29 cellular contexts compared by ENCODE assay signal in genomic region chr7:37011151-37011890, GRCh38.
"Had no signal": no experiment of that assay in that cellular context is flagged by ENCODE, and none has a peak within 500 bp of the region (broad histone marks: within the 10 kb centered on the region; RNA-seq: fewer than 3 reads in every experiment).

No MANE protein-coding gene starts in this region.

- H3K4me1 ChIP-seq: SJSA1 had no signal

- H3K9me3 ChIP-seq: MG63, SJSA1, SK-N-SH had no signal

- ATAC-seq: activated CD8-positive, alpha-beta T cell treated with anti-CD3 and anti-CD28 coated beads for 36 hours; activated naive CD8-positive, alpha-beta T cell treated with anti-CD3 and anti-CD28 coated beads, Interleukin-2, amount 50 U/mL, for 24 hours; Panc1 had no signal

- DNase-seq: activated CD4-positive, alpha-beta T cell treated with anti-CD3 and anti-CD28 coated beads, Interleukin-2, amount 10 ng/mL, durations not matched to agents 24 days and 14 days; activated CD4-positive, alpha-beta T cell treated with anti-CD3 and anti-CD28 coated beads, Interleukin-2, amount 50 U/mL, for 4 hours; activated CD8-positive, alpha-beta T cell treated with anti-CD3 and anti-CD28 coated beads for 36 hours; activated effector memory CD4-positive, alpha-beta T cell treated with Interleukin-2 at 50 U/mL for 16 hours; activated naive CD4-positive, alpha-beta T cell treated with anti-CD3 and anti-CD28 coated beads, Interleukin-2, amount 10 ng/mL, durations not matched to agents 7 days and 5 days; activated naive CD8-positive, alpha-beta T cell treated with anti-CD3 and anti-CD28 coated beads, Interleukin-2, amount 50 U/mL, for 24 hours; activated T-cell treated with anti-CD3 and anti-CD28 coated beads, Interleukin-2, amount 50 U/mL, for 1 hour; anterior cingulate cortex; caudate nucleus; Kasumi-1; KG1; MG63; MV-4-11; NCI-H1092; NCI-H1436 treated with DMSO at 0.1 percent for 48 hours; NCI-H1694 treated with DMSO at 0.1 percent for 48 hours; NCI-H2029; NCI-H345; NCI-H524 treated with DMSO at 0.1 percent for 48 hours; NCI-H748 treated with DMSO at 0.1 percent for 48 hours; SHP77; SK-N-SH had no signal

- H3K27ac ChIP-seq: SJSA1 had no signal

- H3K4me2 ChIP-seq: SK-N-SH had no signal

- H3K27ac Mint-ChIP-seq: activated CD4-positive, alpha-beta T cell treated with anti-CD3 and anti-CD28 coated beads, Interleukin-2, amount 10 ng/mL, durations not matched to agents 24 days and 14 days; activated CD8-positive, alpha-beta T cell treated with anti-CD3 and anti-CD28 coated beads for 36 hours; activated naive CD4-positive, alpha-beta T cell treated with anti-CD3 and anti-CD28 coated beads, Interleukin-2, amount 10 ng/mL, durations not matched to agents 7 days and 5 days; activated naive CD8-positive, alpha-beta T cell; activated naive CD8-positive, alpha-beta T cell treated with anti-CD3 and anti-CD28 coated beads, Interleukin-2, amount 50 U/mL, for 24 hours; activated T-helper 1 cell treated with anti-CD3 and anti-CD28 coated beads, Interleukin-12 subunit alpha, Interleukin-12 subunit beta, Interleukin-2, Interleukin-4 antibody, amounts not matched to agents 30 ng/mL and 10 ng/mL and 1 ng/mL, durations not matched to agents 14 hours and 24 hours and 36 hours; T-helper 2 cell treated with Interferon-gamma antibody and Interleukin-4, amounts not matched to agents 5 μg/mL and 100 μg/mL, for 36 hours had no signal

- H3K9me3 Mint-ChIP-seq: activated CD4-positive, alpha-beta T cell treated with anti-CD3 and anti-CD28 coated beads, Interleukin-2, amount 10 ng/mL, durations not matched to agents 24 days and 14 days; activated CD8-positive, alpha-beta T cell treated with anti-CD3 and anti-CD28 coated beads for 36 hours; activated naive CD4-positive, alpha-beta T cell treated with anti-CD3 and anti-CD28 coated beads, Interleukin-2, amount 10 ng/mL, durations not matched to agents 7 days and 5 days; activated naive CD8-positive, alpha-beta T cell treated with anti-CD3 and anti-CD28 coated beads, Interleukin-2, amount 50 U/mL, for 24 hours; activated T-helper 1 cell treated with anti-CD3 and anti-CD28 coated beads, Interleukin-12 subunit alpha, Interleukin-12 subunit beta, Interleukin-2, Interleukin-4 antibody, amounts not matched to agents 30 ng/mL and 10 ng/mL and 1 ng/mL, durations not matched to agents 14 hours and 24 hours and 36 hours; T-helper 1 cell treated with Interleukin-12 subunit alpha and Interleukin-12 subunit beta and Interleukin-4 antibody, amounts not matched to agents 30 μg/mL and 1 μg/mL, for 36 hours; T-helper 2 cell treated with Interferon-gamma antibody and Interleukin-4, amounts not matched to agents 5 μg/mL and 100 μg/mL, for 36 hours had no signal

- H3K4me3 ChIP-seq: MG63, SJSA1 had no signal

- H3K4me3 Mint-ChIP-seq: activated CD4-positive, alpha-beta T cell treated with anti-CD3 and anti-CD28 coated beads, Interleukin-2, amount 10 ng/mL, durations not matched to agents 24 days and 14 days; activated CD8-positive, alpha-beta T cell treated with anti-CD3 and anti-CD28 coated beads for 36 hours; activated naive CD4-positive, alpha-beta T cell treated with anti-CD3 and anti-CD28 coated beads, Interleukin-2, amount 10 ng/mL, durations not matched to agents 7 days and 5 days; activated naive CD8-positive, alpha-beta T cell; activated naive CD8-positive, alpha-beta T cell treated with anti-CD3 and anti-CD28 coated beads, Interleukin-2, amount 50 U/mL, for 24 hours; activated T-helper 1 cell treated with anti-CD3 and anti-CD28 coated beads, Interleukin-12 subunit alpha, Interleukin-12 subunit beta, Interleukin-2, Interleukin-4 antibody, amounts not matched to agents 30 ng/mL and 10 ng/mL and 1 ng/mL, durations not matched to agents 14 hours and 24 hours and 36 hours; brain; T-helper 1 cell treated with Interleukin-12 subunit alpha and Interleukin-12 subunit beta and Interleukin-4 antibody, amounts not matched to agents 30 μg/mL and 1 μg/mL, for 36 hours; T-helper 2 cell treated with Interferon-gamma antibody and Interleukin-4, amounts not matched to agents 5 μg/mL and 100 μg/mL, for 36 hours had no signal

- H3K27me3 ChIP-seq: MG63, SJSA1 had no signal

- H3K36me3 Mint-ChIP-seq: brain had no signal

- H3K9ac ChIP-seq: SK-N-SH had no signal

- H3K4me1 Mint-ChIP-seq: activated naive CD8-positive, alpha-beta T cell treated with anti-CD3 and anti-CD28 coated beads, Interleukin-2, amount 50 U/mL, for 24 hours had no signal

- H3K27me3 Mint-ChIP-seq: activated CD4-positive, alpha-beta T cell treated with anti-CD3 and anti-CD28 coated beads, Interleukin-2, amount 10 ng/mL, durations not matched to agents 24 days and 14 days; activated CD8-positive, alpha-beta T cell treated with anti-CD3 and anti-CD28 coated beads for 36 hours; activated naive CD4-positive, alpha-beta T cell treated with anti-CD3 and anti-CD28 coated beads, Interleukin-2, amount 10 ng/mL, durations not matched to agents 7 days and 5 days; activated naive CD8-positive, alpha-beta T cell; activated naive CD8-positive, alpha-beta T cell treated with anti-CD3 and anti-CD28 coated beads, Interleukin-2, amount 50 U/mL, for 24 hours; brain had no signal

- H3K36me3 ChIP-seq: MG63, SJSA1 had no signal
